In genomic region chr10:131084791-131085585, GRCh38 we compare ENCODE assay signal across 13 cellular contexts.
"Had no signal": no experiment of that assay in that cellular context is flagged by ENCODE, and none has a peak within 500 bp of the region (broad histone marks: within the 10 kb centered on the region; RNA-seq: fewer than 3 reads in every experiment).

No MANE protein-coding gene starts in this region.

- H3K36me3 Mint-ChIP-seq: activated naive CD4-positive, alpha-beta T cell treated with anti-CD3 and anti-CD28 coated beads, Interleukin-2, amount 50 U/mL, for 24 hours; naive B cell had no signal

- H3K36me3 ChIP-seq: lower lobe of right lung, neutrophil, transverse colon had no signal

- H3K4me3 Mint-ChIP-seq: activated naive CD4-positive, alpha-beta T cell treated with anti-CD3 and anti-CD28 coated beads, Interleukin-2, amount 50 U/mL, for 24 hours had no signal

- H3K4me1 Mint-ChIP-seq: naive B cell had no signal

- H3K4me3 ChIP-seq: lower lobe of right lung, transverse colon had no signal

- H3K9me3 ChIP-seq: lower lobe of right lung, neutrophil, transverse colon had no signal

- H3K27me3 ChIP-seq: neutrophil, transverse colon had no signal

- H3K9me3 Mint-ChIP-seq: activated naive CD4-positive, alpha-beta T cell treated with anti-CD3 and anti-CD28 coated beads, Interleukin-2, amount 50 U/mL, for 24 hours had no signal

- ATAC-seq: lower lobe of right lung, right cardiac atrium had no signal

- H3K27me3 Mint-ChIP-seq: activated naive CD4-positive, alpha-beta T cell treated with anti-CD3 and anti-CD28 coated beads, Interleukin-2, amount 50 U/mL, for 24 hours had no signal

- DNase-seq: activated CD4-positive, CD25-positive, alpha-beta regulatory T cell treated with anti-CD3 and anti-CD28 coated beads, Interleukin-2, amount 50 U/mL, for 72 hours; activated CD8-positive, alpha-beta memory T cell treated with anti-CD3 and anti-CD28 coated beads for 24 hours; hippocampal formation; lower lobe of right lung; midbrain; naive B cell; right cardiac atrium; stimulated activated CD4-positive, alpha-beta T cell treated with anti-CD3 and anti-CD28 coated beads, Interleukin-2, amount 100 ng/mL, for 24 hours; substantia nigra; transverse colon had no signal

- H3K27ac Mint-ChIP-seq: activated naive CD4-positive, alpha-beta T cell treated with anti-CD3 and anti-CD28 coated beads, Interleukin-2, amount 50 U/mL, for 24 hours; naive B cell; progenitor cell of endocrine pancreas had no signal

- H3K4me1 ChIP-seq: lower lobe of right lung, transverse colon had no signal

- H3K27ac ChIP-seq: lower lobe of right lung, neutrophil, transverse colon had no signal
